8 cellular contexts compared by ENCODE assay signal in genomic region chr1:213122514-213122929, GRCh38.
DNase-seq lines count a peak whose midpoint lies in the region; ATAC-seq and TF ChIP-seq lines count a peak whose summit lies in the region.

No MANE protein-coding gene starts in this region.

- intact Hi-C loops in A673 (cut with micrococcal nuclease; ENCODE audit: unreplicated experiment) (loop anchor here (5.0 kb wide), 2 partner anchors 250 to 1000 kb away; no protein-coding TSS in a partner anchor), mammary epithelial cell (cut with micrococcal nuclease) (loop anchor here (1.0 to 5.0 kb wide), 5 partner anchors 120 to 1210 kb away; no protein-coding TSS in a partner anchor)

- no peak overlapping the region for H3K4me3 ChIP-seq in A673 (ENCODE audit: low read depth, low read length, poor library complexity, severe bottlenecking)
- no peak overlapping the region for H3K4me3 ChIP-seq in mammary epithelial cell (replicated peaks in 1 of 3; ENCODE audit: insufficient read depth in 1 of 3, low read depth in 2 of 3, low read length in 3 of 3)

- H3K4me1 ChIP-seq in A673 (ENCODE audit: insufficient read depth, low read length, poor library complexity, severe bottlenecking) (no peaks in the 10 kb centered on the region), mammary epithelial cell (ENCODE audit: insufficient read depth, low read length) (peaks cover 21% of the 10 kb centered on the region)

- H3K9me3 ChIP-seq in A673 (ENCODE audit: low read depth, low read length, poor library complexity, severe bottlenecking) (no peaks in the 10 kb centered on the region), mammary epithelial cell (replicated peaks; ENCODE audit: insufficient read depth, low read length) (no peaks in the 10 kb centered on the region)

- in situ Hi-C loops in GM13977 (cut with MboI; ENCODE audit: low pct_unique_long_range_greater_than_20kb, low sequenced_read_pairs, unreplicated experiment), result loop anchor here (10.0 kb wide), 1 partner anchor 1002 kb away; no protein-coding TSS in a partner anchor
- in situ Hi-C loops in mammary epithelial cell (cut with MboI; ENCODE audit: low sequenced_read_pairs in 2 of 2), result no loop called here

- H3K27ac ChIP-seq in A673 (ENCODE audit: low read depth, low read length, poor library complexity, severe bottlenecking) (no peak overlapping the region), mammary epithelial cell (ENCODE audit: insufficient read depth, low read depth, low read length) (no peak overlapping the region), substantia nigra (ENCODE audit: low read depth, low read length, poor library complexity, severe bottlenecking) (no peak overlapping the region)

- no peak for ATAC-seq in GM21825 (IDR thresholded peaks at IDR 0.05; ENCODE audit: unreplicated experiment)

- no peak overlapping the region for H3K9ac ChIP-seq in mammary epithelial cell (ENCODE audit: insufficient read depth, low read length)

- CTCF ChIA-PET in A673 (lab: Charles Lee), result no interaction called here
- CTCF ChIA-PET in mammary epithelial cell (lab: Charles Lee; ENCODE audit: low non-redundant PET), result no interaction called here

- POLR2A ChIA-PET in A673 (lab: Charles Lee; ENCODE audit: low non-redundant PET), result interaction anchor here (0.6 kb wide), 1 partner anchor 364 kb away, joined by 5 read pairs; no protein-coding TSS in a partner anchor

- H3K4me2 ChIP-seq in mammary epithelial cell (ENCODE audit: insufficient read depth, low read depth, low read length), result no peak overlapping the region

- H3K27me3 ChIP-seq in A673 (replicated peaks; ENCODE audit: insufficient read depth, low read depth, low read length, poor library complexity) (no peaks in the 10 kb centered on the region), mammary epithelial cell (ENCODE audit: insufficient read depth, low read length) (no peaks in the 10 kb centered on the region)

- TF ChIP-seq CTCF in A673 (conservative IDR thresholded peaks at IDR 0.05; ENCODE audit: low read depth, low read length), result peak; percentile 68
- TF ChIP-seq CTCF in GM13977 (IDR thresholded peaks at IDR 0.05; ENCODE audit: extremely low read depth, insufficient read depth, missing control alignments), result peak; percentile 43
- TF ChIP-seq CTCF in mammary epithelial cell (conservative IDR thresholded peaks at IDR 0.05 in 1 of 2, IDR thresholded peaks at IDR 0.05 in 1 of 2; ENCODE audit: extremely low read depth in 1 of 2, insufficient read depth in 1 of 2, low read depth in 1 of 2, low read length in 2 of 2), result peak; percentile 32 to 43

- no peak overlapping the region for H2AFZ ChIP-seq in mammary epithelial cell (ENCODE audit: low read depth, low read length)

- no TSS peak for BruUV-seq in A673 (replicated peaks; lab: Mats Ljungman, UMichigan)
- BruUV-seq in mammary epithelial cell (replicated peaks; lab: Mats Ljungman, UMichigan), result no TSS peak

- no peaks in the 10 kb centered on the region for H4K20me1 ChIP-seq in mammary epithelial cell (ENCODE audit: insufficient read depth, low read length)

- H3K79me2 ChIP-seq in mammary epithelial cell (ENCODE audit: insufficient read depth, low read length), result no peaks in the 10 kb centered on the region

- DNase-seq in A673 (ENCODE audit: low spot score) (peak; percentile 65), GM13977 (ENCODE audit: low spot score) (no peak), NCI-H460 (ENCODE audit: extremely low read depth, low read depth) (peak; percentile 43), mammary epithelial cell (peak; percentile 24), myocyte (ENCODE audit: low read depth) (peak; percentile 55), substantia nigra (lab: John Stamatoyannopoulos, UW) (no peak)
- no peak for DNase-seq in effector CD8-positive, alpha-beta T cell (lab: John Stamatoyannopoulos, UW)

- dilution Hi-C loops in mammary epithelial cell (cut with HindIII; ENCODE audit: low sequenced_read_pairs), result no loop called here

- H3K36me3 ChIP-seq in A673 (ENCODE audit: insufficient read depth, low read length, poor library complexity, severe bottlenecking) (no peaks in the 10 kb centered on the region), mammary epithelial cell (ENCODE audit: insufficient read depth, low read length) (no peaks in the 10 kb centered on the region)

Comparison
In these comparisons a context has a peak if more than half of its experiments do, and no peak if none do; other contexts are left out.
1. DNase-seq: peak in A673 (single experiment), NCI-H460 (single experiment), mammary epithelial cell (single experiment) and myocyte (single experiment); none in GM13977 (single experiment), substantia nigra (0 of 49) and effector CD8-positive, alpha-beta T cell (single experiment).
2. Peak in every context shown above with its lines, with median percentiles within 50 percentile points of each other: CTCF ChIP-seq.